16 cellular contexts compared by ENCODE assay signal in genomic region chr11:79242616-79243015, GRCh38.
"Had no signal": no experiment of that assay in that cellular context is flagged by ENCODE, and none has a peak within 500 bp of the region (broad histone marks: within the 10 kb centered on the region; RNA-seq: fewer than 3 reads in every experiment).

No MANE protein-coding gene starts in this region.

- H3K4me1 ChIP-seq: parathyroid adenoma had no signal

- H3K9me3 Mint-ChIP-seq: activated CD4-positive, alpha-beta T cell treated with anti-CD3 and anti-CD28 coated beads, Interleukin-2, amount 10 ng/mL, durations not matched to agents 24 days and 14 days; activated T-cell treated with anti-CD3 and anti-CD28 coated beads, Interleukin-2, amount 50 U/mL, for 72 hours; stimulated activated effector memory CD8-positive, alpha-beta T cell treated with anti-CD3 and anti-CD28 coated beads, Interleukin-12 subunit alpha, Interleukin-12 subunit beta, amount 100 ng/mL, for 72 hours had no signal

- H3K27me3 Mint-ChIP-seq: activated CD4-positive, alpha-beta T cell treated with anti-CD3 and anti-CD28 coated beads, Interleukin-2, amount 10 ng/mL, durations not matched to agents 24 days and 14 days; activated naive CD8-positive, alpha-beta T cell had no signal

- H2AFZ ChIP-seq: parathyroid adenoma had no signal

- H3K4me3 Mint-ChIP-seq: activated CD4-positive, alpha-beta T cell treated with anti-CD3 and anti-CD28 coated beads, Interleukin-2, amount 10 ng/mL, durations not matched to agents 24 days and 14 days; activated CD8-positive, alpha-beta T cell treated with anti-CD3 and anti-CD28 coated beads, Interleukin-2, amount 10 ng/mL, durations not matched to agents 7 days and 5 days; activated naive CD8-positive, alpha-beta T cell; activated T-cell treated with anti-CD3 and anti-CD28 coated beads, Interleukin-2, amount 50 U/mL, for 72 hours; stimulated activated effector memory CD8-positive, alpha-beta T cell treated with anti-CD3 and anti-CD28 coated beads, Interleukin-12 subunit alpha, Interleukin-12 subunit beta, amount 100 ng/mL, for 72 hours had no signal

- H3K27me3 ChIP-seq: cardiac muscle cell, gastroesophageal sphincter had no signal

- H3K27ac Mint-ChIP-seq: activated CD4-positive, alpha-beta T cell treated with anti-CD3 and anti-CD28 coated beads, Interleukin-2, amount 10 ng/mL, durations not matched to agents 24 days and 14 days; activated CD8-positive, alpha-beta T cell treated with anti-CD3 and anti-CD28 coated beads, Interleukin-2, amount 10 ng/mL, durations not matched to agents 7 days and 5 days; activated naive CD8-positive, alpha-beta T cell; activated T-cell treated with anti-CD3 and anti-CD28 coated beads, Interleukin-2, amount 50 U/mL, for 72 hours; stimulated activated effector memory CD8-positive, alpha-beta T cell treated with anti-CD3 and anti-CD28 coated beads, Interleukin-12 subunit alpha, Interleukin-12 subunit beta, amount 100 ng/mL, for 72 hours had no signal

- ATAC-seq: activated CD8-positive, alpha-beta T cell treated with anti-CD3 and anti-CD28 coated beads, Interleukin-2, amount 10 ng/mL, durations not matched to agents 7 days and 5 days; activated T-cell treated with anti-CD3 and anti-CD28 coated beads, Interleukin-2, amount 50 U/mL, for 72 hours; gastroesophageal sphincter; left colon; stimulated activated effector memory CD8-positive, alpha-beta T cell treated with anti-CD3 and anti-CD28 coated beads, Interleukin-12 subunit alpha, Interleukin-12 subunit beta, amount 100 ng/mL, for 72 hours had no signal

- H3K27ac ChIP-seq: cardiac muscle cell, gastroesophageal sphincter, parathyroid adenoma had no signal

- H3K4me1 Mint-ChIP-seq: activated CD4-positive, alpha-beta T cell treated with anti-CD3 and anti-CD28 coated beads, Interleukin-2, amount 10 ng/mL, durations not matched to agents 24 days and 14 days; stimulated activated effector memory CD8-positive, alpha-beta T cell treated with anti-CD3 and anti-CD28 coated beads, Interleukin-12 subunit alpha, Interleukin-12 subunit beta, amount 100 ng/mL, for 72 hours had no signal

- DNase-seq: activated CD4-positive, alpha-beta T cell treated with anti-CD3 and anti-CD28 coated beads, Interleukin-2, amount 10 ng/mL, durations not matched to agents 24 days and 14 days; activated CD4-positive, CD25-positive, alpha-beta regulatory T cell; activated CD8-positive, alpha-beta memory T cell treated with anti-CD3 and anti-CD28 coated beads, Interleukin-2, amount 50 U/mL, for 4 hours; activated CD8-positive, alpha-beta T cell treated with anti-CD3 and anti-CD28 coated beads, Interleukin-2, amount 10 ng/mL, durations not matched to agents 7 days and 5 days; activated gamma-delta T cell treated with Interleukin-2 at 50 U/mL for 16 hours; activated T-cell treated with anti-CD3 and anti-CD28 coated beads, Interleukin-2, amount 50 U/mL, for 72 hours; anterior cingulate cortex; left colon; midbrain; SW 1271 had no signal

- H3K36me3 ChIP-seq: cardiac muscle cell, gastroesophageal sphincter had no signal

- H3K9me3 ChIP-seq: gastroesophageal sphincter had no signal

- H3K36me3 Mint-ChIP-seq: activated naive CD8-positive, alpha-beta T cell; stimulated activated effector memory CD8-positive, alpha-beta T cell treated with anti-CD3 and anti-CD28 coated beads, Interleukin-12 subunit alpha, Interleukin-12 subunit beta, amount 100 ng/mL, for 72 hours had no signal

- H3K4me3 ChIP-seq: cardiac muscle cell, gastroesophageal sphincter, lung had no signal

- H3K9ac ChIP-seq: parathyroid adenoma had no signal
